28 cellular contexts compared by ENCODE assay signal in genomic region chr17:27914382-27914781, GRCh38.
"Had no signal": no experiment of that assay in that cellular context is flagged by ENCODE, and none has a peak within 500 bp of the region (broad histone marks: within the 10 kb centered on the region; RNA-seq: fewer than 3 reads in every experiment).

No MANE protein-coding gene starts in this region.

- H3K4me3 Mint-ChIP-seq: stimulated activated effector memory CD8-positive, alpha-beta T cell treated with anti-CD3 and anti-CD28 coated beads, Interleukin-12 subunit alpha, Interleukin-12 subunit beta, amount 100 ng/mL, for 72 hours; stimulated activated memory B cell treated with anti-CD40 and anti-IgM and Interleukin-4, amounts not matched to agents 10 μg/mL and 1 μg/mL and 100 μg/mL, for 72 hours; stimulated activated naive B cell treated with anti-CD40 and anti-IgM and Interleukin-4, amounts not matched to agents 10 μg/mL and 1 μg/mL and 100 μg/mL, for 72 hours; stimulated activated naive CD8-positive, alpha-beta T cell treated with anti-CD3 and anti-CD28 coated beads, Interleukin-15, amount 100 ng/mL, for 72 hours; stimulated activated naive CD8-positive, alpha-beta T cell treated with anti-CD3 and anti-CD28 coated beads, Interleukin-15, Interleukin-2, amounts not matched to agents 100 ng/mL and 50 ng/mL, for 24 hours; type B pancreatic cell had no signal

- H3K36me3 Mint-ChIP-seq: stimulated activated effector memory CD8-positive, alpha-beta T cell treated with anti-CD3 and anti-CD28 coated beads, Interleukin-12 subunit alpha, Interleukin-12 subunit beta, amount 100 ng/mL, for 72 hours; stimulated activated memory B cell treated with anti-CD40 and anti-IgM and Interleukin-4, amounts not matched to agents 10 μg/mL and 1 μg/mL and 100 μg/mL, for 72 hours; stimulated activated naive B cell treated with anti-CD40 and anti-IgM and Interleukin-4, amounts not matched to agents 10 μg/mL and 1 μg/mL and 100 μg/mL, for 72 hours; type B pancreatic cell had no signal

- H3K4me3 ChIP-seq: stomach, suprapubic skin, testis, thoracic aorta, tibial artery, tibial nerve, transverse colon, upper lobe of left lung, upper lobe of right lung, uterus, vagina had no signal

- H3K27me3 Mint-ChIP-seq: stimulated activated naive CD8-positive, alpha-beta T cell treated with anti-CD3 and anti-CD28 coated beads, Interleukin-15, Interleukin-2, amounts not matched to agents 100 ng/mL and 50 ng/mL, for 24 hours had no signal

- H3K27ac Mint-ChIP-seq: stimulated activated effector memory CD8-positive, alpha-beta T cell treated with anti-CD3 and anti-CD28 coated beads, Interleukin-12 subunit alpha, Interleukin-12 subunit beta, amount 100 ng/mL, for 72 hours; stimulated activated memory B cell treated with anti-CD40 and anti-IgM and Interleukin-4, amounts not matched to agents 10 μg/mL and 1 μg/mL and 100 μg/mL, for 72 hours; stimulated activated naive B cell treated with anti-CD40 and anti-IgM and Interleukin-4, amounts not matched to agents 10 μg/mL and 1 μg/mL and 100 μg/mL, for 72 hours; stimulated activated naive CD8-positive, alpha-beta T cell treated with anti-CD3 and anti-CD28 coated beads, Interleukin-15, amount 100 ng/mL, for 72 hours; stimulated activated naive CD8-positive, alpha-beta T cell treated with anti-CD3 and anti-CD28 coated beads, Interleukin-15, Interleukin-2, amounts not matched to agents 100 ng/mL and 50 ng/mL, for 24 hours; type B pancreatic cell had no signal

- H3K4me1 Mint-ChIP-seq: stimulated activated effector memory CD8-positive, alpha-beta T cell treated with anti-CD3 and anti-CD28 coated beads, Interleukin-12 subunit alpha, Interleukin-12 subunit beta, amount 100 ng/mL, for 72 hours; stimulated activated memory B cell treated with anti-CD40 and anti-IgM and Interleukin-4, amounts not matched to agents 10 μg/mL and 1 μg/mL and 100 μg/mL, for 72 hours; stimulated activated naive B cell treated with anti-CD40 and anti-IgM and Interleukin-4, amounts not matched to agents 10 μg/mL and 1 μg/mL and 100 μg/mL, for 72 hours; stimulated activated naive CD8-positive, alpha-beta T cell treated with anti-CD3 and anti-CD28 coated beads, Interleukin-15, amount 100 ng/mL, for 72 hours had no signal

- ATAC-seq: stimulated activated effector memory CD8-positive, alpha-beta T cell treated with anti-CD3 and anti-CD28 coated beads, Interleukin-12 subunit alpha, Interleukin-12 subunit beta, amount 100 ng/mL, for 72 hours; stimulated activated memory B cell treated with anti-CD40 and anti-IgM and Interleukin-4, amounts not matched to agents 10 μg/mL and 1 μg/mL and 100 μg/mL, for 72 hours; stimulated activated naive B cell treated with anti-CD40 and anti-IgM and Interleukin-4, amounts not matched to agents 10 μg/mL and 1 μg/mL and 100 μg/mL, for 72 hours; stimulated activated naive CD8-positive, alpha-beta T cell treated with anti-CD3 and anti-CD28 coated beads, Interleukin-15, amount 100 ng/mL, for 72 hours; stimulated activated naive CD8-positive, alpha-beta T cell treated with anti-CD3 and anti-CD28 coated beads, Interleukin-15, Interleukin-2, amounts not matched to agents 100 U/mL and 50 U/mL, for 24 hours; upper lobe of right lung had no signal

- H3K27me3 ChIP-seq: testis, tibial nerve, upper lobe of left lung, upper lobe of right lung, uterus, vagina had no signal

- H3K9me3 Mint-ChIP-seq: stimulated activated naive B cell treated with anti-CD40 and anti-IgM and Interleukin-4, amounts not matched to agents 10 μg/mL and 1 μg/mL and 100 μg/mL, for 72 hours; stimulated activated naive CD8-positive, alpha-beta T cell treated with anti-CD3 and anti-CD28 coated beads, Interleukin-15, amount 100 ng/mL, for 72 hours; stimulated activated naive CD8-positive, alpha-beta T cell treated with anti-CD3 and anti-CD28 coated beads, Interleukin-15, Interleukin-2, amounts not matched to agents 100 ng/mL and 50 ng/mL, for 24 hours; type B pancreatic cell had no signal

- H3K36me3 ChIP-seq: stomach, suprapubic skin, thoracic aorta, tibial artery, tibial nerve, transverse colon, upper lobe of left lung, upper lobe of right lung, uterus, vagina had no signal

- H3K9me3 ChIP-seq: stomach, suprapubic skin, testis, thoracic aorta, tibial artery, tibial nerve, transverse colon, upper lobe of left lung, upper lobe of right lung, uterus, vagina had no signal

- H3K27ac ChIP-seq: stomach, suprapubic skin, testis, thoracic aorta, tibial artery, tibial nerve, transverse colon, upper lobe of left lung, upper lobe of right lung, uterus, vagina had no signal

- DNase-seq: stimulated activated CD4-positive, alpha-beta T cell treated with anti-CD3 and anti-CD28 coated beads, Interleukin-2, amount 100 ng/mL, for 24 hours; stimulated activated CD4-positive, alpha-beta T cell treated with anti-CD3 and anti-CD28 coated beads, Interleukin-2, amount 100 ng/mL, for 48 hours; stimulated activated CD4-positive, alpha-beta T cell treated with anti-CD3 and anti-CD28 coated beads, Interleukin-4, amount 100 ng/mL, for 1 hour; stimulated activated CD4-positive, alpha-beta T cell treated with anti-CD3 and anti-CD28 coated beads, Interleukin-4, amount 100 ng/mL, for 24 hours; stimulated activated CD4-positive, alpha-beta T cell treated with anti-CD3 and anti-CD28 coated beads, Interleukin-4, amount 100 ng/mL, for 4 hours; stimulated activated naive B cell treated with anti-CD40 and anti-IgM and Interleukin-4, amounts not matched to agents 10 μg/mL and 1 μg/mL and 100 μg/mL, for 72 hours; stimulated activated naive CD4-positive, alpha-beta T cell; stimulated activated naive CD4-positive, alpha-beta T cell treated with Interleukin-2 at 50 U/mL for 16 hours; stimulated activated naive CD8-positive, alpha-beta T cell treated with anti-CD3 and anti-CD28 coated beads, Interleukin-15, amount 100 ng/mL, for 72 hours; stimulated activated naive CD8-positive, alpha-beta T cell treated with anti-CD3 and anti-CD28 coated beads, Interleukin-15, Interleukin-2, amounts not matched to agents 100 U/mL and 50 U/mL, for 24 hours; stomach; substantia nigra; testis; tibial artery; transverse colon; trophoblast cell; upper lobe of right lung; uterus had no signal

- H3K4me1 ChIP-seq: stomach, suprapubic skin, tibial artery, tibial nerve, transverse colon, upper lobe of left lung, upper lobe of right lung, uterus, vagina had no signal

- FAIRE-seq: urothelium cell line had no signal
